In the genomic region with DNA sequence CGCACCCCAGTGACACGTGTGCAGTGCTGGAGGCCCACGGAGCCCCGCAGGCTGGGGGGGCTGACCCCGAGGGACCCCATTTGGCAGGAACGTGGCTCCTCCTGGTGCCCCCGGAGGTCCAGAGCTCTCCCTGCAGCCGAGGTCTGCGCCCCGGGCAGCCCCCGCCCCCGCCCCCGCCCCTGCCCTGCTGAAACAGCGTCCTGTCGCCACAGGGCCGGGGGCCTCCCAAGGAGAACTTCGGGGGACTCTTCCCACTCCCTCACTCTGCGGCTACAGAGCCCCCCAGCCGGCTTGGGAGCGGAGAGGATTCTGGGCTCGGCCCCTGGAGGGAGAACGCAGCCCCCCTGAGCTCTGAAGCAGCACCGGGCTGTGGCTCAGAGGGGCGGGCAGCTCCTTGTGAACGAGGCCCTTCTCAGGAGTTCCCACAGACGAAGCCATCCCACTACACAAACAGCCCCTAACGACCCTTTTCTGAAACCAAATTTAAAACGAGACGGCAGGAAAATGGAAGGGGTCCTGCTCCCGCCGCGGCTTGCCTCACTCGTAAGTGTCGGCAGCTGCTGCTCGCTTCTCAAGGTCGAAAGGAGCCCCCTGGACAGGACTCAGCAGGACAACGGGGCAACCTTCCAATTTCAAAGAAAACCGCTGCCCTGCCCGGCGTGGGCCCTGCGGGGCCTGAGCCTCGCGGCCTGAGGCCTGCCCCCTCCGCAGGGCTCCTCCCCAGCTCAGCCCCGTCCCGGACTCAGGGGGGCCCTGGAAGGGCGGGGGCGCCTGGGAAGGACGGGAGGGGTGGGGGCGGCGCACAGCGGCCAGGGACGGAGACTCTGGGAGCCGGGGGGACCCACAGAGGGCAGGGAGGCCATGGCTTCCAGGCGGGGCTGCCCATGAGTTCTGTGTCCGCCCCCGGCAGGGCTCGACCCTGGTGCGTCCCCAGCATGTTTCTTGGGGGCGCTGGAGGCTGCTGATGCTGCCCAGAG, we compare ENCODE assay signal across 14 cellular contexts.
A peak's percentile ranks its signal among the peaks of the same experiment; 100 is the strongest.
DNase-seq lines count a peak whose midpoint lies in the region; ATAC-seq and TF ChIP-seq lines count a peak whose summit lies in the region.
"Had no signal": no experiment of that assay in that cellular context is flagged by ENCODE, and none has a peak within 500 bp of the region (broad histone marks: within the 10 kb centered on the region; RNA-seq: fewer than 3 reads in every experiment).

No MANE protein-coding gene starts in this region.

- H3K4me1 Mint-ChIP-seq in brain, result peaks cover 49% of the 10 kb centered on the region

- intact Hi-C loops in posterior vena cava (cut with DNase I), result no loop called here

- no peaks in the 10 kb centered on the region for H3K36me3 Mint-ChIP-seq in brain
- H3K36me3 Mint-ChIP-seq: CD8-positive, alpha-beta T cell had no signal

- H3K27ac Mint-ChIP-seq in brain, result peak overlapping the region in 3 of 5 experiments; percentile 76 to 92 (median 92)

- DNase-seq in NCI-H2227 (lab: John Stamatoyannopoulos, UW; ENCODE audit: unreplicated experiment), result peak; percentile 41
- DNase-seq in NCI-H2227 treated with DMSO at 0.1 percent for 48 hours (lab: John Stamatoyannopoulos, UW), result no peak
- DNase-seq in DMS79 (lab: John Stamatoyannopoulos, UW), result peak; percentile 24
- DNase-seq in posterior vena cava (ENCODE audit: low spot score), result peak; percentile 78
- no peak for DNase-seq in epidermal melanocyte (ENCODE audit: insufficient read length, low spot score)
- DNase-seq in T-helper 2 cell, result no peak
- DNase-seq: activated CD4-positive, CD25-positive, alpha-beta regulatory T cell; GF-D8; MM.1S; SW 1271 had no signal

- no peak for TF ChIP-seq CTCF in brain (conservative IDR thresholded peaks at IDR 0.05)

- no peaks in the 10 kb centered on the region for H3K27me3 Mint-ChIP-seq in brain

- no peak overlapping the region for H3K4me3 Mint-ChIP-seq in brain
- H3K4me3 Mint-ChIP-seq: CD8-positive, alpha-beta T cell had no signal

- ATAC-seq in GM19452 (IDR thresholded peaks at IDR 0.05; ENCODE audit: unreplicated experiment), result no peak
- ATAC-seq: CD8-positive, alpha-beta T cell had no signal

- H3K9me3 Mint-ChIP-seq in brain, result peaks cover 0 to 7% (median 7%) of the 10 kb centered on the region in 5 experiments
- H3K9me3 Mint-ChIP-seq: CD8-positive, alpha-beta T cell; naive thymus-derived CD8-positive, alpha-beta T cell had no signal

Comparison
In these comparisons a context has a peak if more than half of its experiments do, and no peak if none do; other contexts are left out.
1. DNase-seq: peak in NCI-H2227 (single experiment), DMS79 (single experiment) and posterior vena cava (single experiment); none in NCI-H2227 treated with DMSO at 0.1 percent for 48 hours (single experiment), epidermal melanocyte (single experiment) and T-helper 2 cell (0 of 5).